ENCODE assay signal across 1 cellular context in genomic region chr16:29602683-29603088, GRCh38.
TF ChIP-seq lines count a peak whose summit lies in the region.
"Not testable (repeated sequence)": the region's sequence is repeated elsewhere in the genome, so short reads cannot be mapped to it uniquely, and the experiment has no call there.

No MANE protein-coding gene starts in this region.

TF ChIP-seq in HepG2, 621 proteins besides CTCF, POLR2A, EP300 and RAD21 (continued from another document and continues in another):
- TF ChIP-seq, protein P1, sequence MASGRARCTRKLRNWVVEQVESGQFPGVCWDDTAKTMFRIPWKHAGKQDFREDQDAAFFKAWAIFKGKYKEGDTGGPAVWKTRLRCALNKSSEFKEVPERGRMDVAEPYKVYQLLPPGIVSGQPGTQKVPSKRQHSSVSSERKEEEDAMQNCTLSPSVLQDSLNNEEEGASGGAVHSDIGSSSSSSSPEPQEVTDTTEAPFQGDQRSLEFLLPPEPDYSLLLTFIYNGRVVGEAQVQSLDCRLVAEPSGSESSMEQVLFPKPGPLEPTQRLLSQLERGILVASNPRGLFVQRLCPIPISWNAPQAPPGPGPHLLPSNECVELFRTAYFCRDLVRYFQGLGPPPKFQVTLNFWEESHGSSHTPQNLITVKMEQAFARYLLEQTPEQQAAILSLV (CRISPR knock-in tag; IDR thresholded peaks at IDR 0.05; ENCODE audit: borderline replicate concordance) = peak; percentile 44; the same call in 1 of the 2 replicates
- 0 out of 2 replicates have a peak, but pooled peaks have one; percentile 64 for TF ChIP-seq ZNF224 (CRISPR knock-in tag; IDR thresholded peaks at IDR 0.05)
- TF ChIP-seq ARID4A (CRISPR knock-in tag; IDR thresholded peaks at IDR 0.05; ENCODE audit: borderline replicate concordance) = peak; percentile 31; the same call in 1 of the 2 replicates
- peak; percentile 97 for TF ChIP-seq ZMYM3 (CRISPR knock-in tag; IDR thresholded peaks at IDR 0.05)
- peak; percentile 39; the same call in 1 of the 2 replicates for TF ChIP-seq ZSCAN25 (CRISPR knock-in tag; IDR thresholded peaks at IDR 0.05)
- peak; percentile 88 for TF ChIP-seq ELF3 (CRISPR knock-in tag; IDR thresholded peaks at IDR 0.05)
- peak; percentile 56 for TF ChIP-seq TEAD3 (CRISPR knock-in tag; optimal IDR thresholded peaks at IDR 0.05; ENCODE audit: borderline replicate concordance)
- TF ChIP-seq HDAC1 (CRISPR knock-in tag; IDR thresholded peaks at IDR 0.05) = peak; percentile 74
- 0 out of 2 replicates have a peak, but pooled peaks have one; percentile 50 for TF ChIP-seq AKAP8 (CRISPR knock-in tag; IDR thresholded peaks at IDR 0.05)
- TF ChIP-seq BCL6 (CRISPR knock-in tag; IDR thresholded peaks at IDR 0.05) = peak; percentile 75; the same call in 1 of the 2 replicates
- TF ChIP-seq PHF5A (CRISPR knock-in tag; IDR thresholded peaks at IDR 0.05; ENCODE audit: low read depth, unreplicated experiment) = peak; percentile 19
- peak; percentile 97 for TF ChIP-seq ZNF768 (CRISPR knock-in tag; IDR thresholded peaks at IDR 0.05)
- TF ChIP-seq ZNF296 (CRISPR knock-in tag; conservative IDR thresholded peaks at IDR 0.05) = peak; percentile 88; the same call in 1 of the 2 replicates
- TF ChIP-seq RARA (CRISPR knock-in tag; IDR thresholded peaks at IDR 0.05) = peak; percentile 48; the same call in 1 of the 2 replicates
- TF ChIP-seq, protein P2, sequence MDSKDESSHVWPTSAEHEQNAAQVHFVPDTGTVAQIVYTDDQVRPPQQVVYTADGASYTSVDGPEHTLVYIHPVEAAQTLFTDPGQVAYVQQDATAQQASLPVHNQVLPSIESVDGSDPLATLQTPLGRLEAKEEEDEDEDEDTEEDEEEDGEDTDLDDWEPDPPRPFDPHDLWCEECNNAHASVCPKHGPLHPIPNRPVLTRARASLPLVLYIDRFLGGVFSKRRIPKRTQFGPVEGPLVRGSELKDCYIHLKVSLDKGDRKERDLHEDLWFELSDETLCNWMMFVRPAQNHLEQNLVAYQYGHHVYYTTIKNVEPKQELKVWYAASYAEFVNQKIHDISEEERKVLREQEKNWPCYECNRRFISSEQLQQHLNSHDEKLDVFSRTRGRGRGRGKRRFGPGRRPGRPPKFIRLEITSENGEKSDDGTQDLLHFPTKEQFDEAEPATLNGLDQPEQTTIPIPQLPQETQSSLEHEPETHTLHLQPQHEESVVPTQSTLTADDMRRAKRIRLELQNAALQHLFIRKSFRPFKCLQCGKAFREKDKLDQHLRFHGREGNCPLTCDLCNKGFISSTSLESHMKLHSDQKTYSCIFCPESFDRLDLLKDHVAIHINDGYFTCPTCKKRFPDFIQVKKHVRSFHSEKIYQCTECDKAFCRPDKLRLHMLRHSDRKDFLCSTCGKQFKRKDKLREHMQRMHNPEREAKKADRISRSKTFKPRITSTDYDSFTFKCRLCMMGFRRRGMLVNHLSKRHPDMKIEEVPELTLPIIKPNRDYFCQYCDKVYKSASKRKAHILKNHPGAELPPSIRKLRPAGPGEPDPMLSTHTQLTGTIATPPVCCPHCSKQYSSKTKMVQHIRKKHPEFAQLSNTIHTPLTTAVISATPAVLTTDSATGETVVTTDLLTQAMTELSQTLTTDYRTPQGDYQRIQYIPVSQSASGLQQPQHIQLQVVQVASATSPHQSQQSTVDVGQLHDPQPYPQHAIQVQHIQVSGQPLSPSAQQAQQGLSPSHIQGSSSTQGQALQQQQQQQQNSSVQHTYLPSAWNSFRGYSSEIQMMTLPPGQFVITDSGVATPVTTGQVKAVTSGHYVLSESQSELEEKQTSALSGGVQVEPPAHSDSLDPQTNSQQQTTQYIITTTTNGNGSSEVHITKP (CRISPR knock-in tag; IDR thresholded peaks at IDR 0.05; ENCODE audit: low read depth) = 0 out of 2 replicates have a peak, but pooled peaks have one; percentile 40
- peak; percentile 50; the same call in 1 of the 2 replicates for TF ChIP-seq ZNF501 (CRISPR knock-in tag; IDR thresholded peaks at IDR 0.05)
- TF ChIP-seq SOX5 (CRISPR knock-in tag; IDR thresholded peaks at IDR 0.05; ENCODE audit: borderline replicate concordance) = peak; percentile 70; the same call in 1 of the 2 replicates
- peak; percentile 48; the same call in 1 of the 2 replicates for TF ChIP-seq ERF (CRISPR knock-in tag; IDR thresholded peaks at IDR 0.05)
- TF ChIP-seq, protein P3, sequence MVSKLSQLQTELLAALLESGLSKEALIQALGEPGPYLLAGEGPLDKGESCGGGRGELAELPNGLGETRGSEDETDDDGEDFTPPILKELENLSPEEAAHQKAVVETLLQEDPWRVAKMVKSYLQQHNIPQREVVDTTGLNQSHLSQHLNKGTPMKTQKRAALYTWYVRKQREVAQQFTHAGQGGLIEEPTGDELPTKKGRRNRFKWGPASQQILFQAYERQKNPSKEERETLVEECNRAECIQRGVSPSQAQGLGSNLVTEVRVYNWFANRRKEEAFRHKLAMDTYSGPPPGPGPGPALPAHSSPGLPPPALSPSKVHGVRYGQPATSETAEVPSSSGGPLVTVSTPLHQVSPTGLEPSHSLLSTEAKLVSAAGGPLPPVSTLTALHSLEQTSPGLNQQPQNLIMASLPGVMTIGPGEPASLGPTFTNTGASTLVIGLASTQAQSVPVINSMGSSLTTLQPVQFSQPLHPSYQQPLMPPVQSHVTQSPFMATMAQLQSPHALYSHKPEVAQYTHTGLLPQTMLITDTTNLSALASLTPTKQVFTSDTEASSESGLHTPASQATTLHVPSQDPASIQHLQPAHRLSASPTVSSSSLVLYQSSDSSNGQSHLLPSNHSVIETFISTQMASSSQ (IDR thresholded peaks at IDR 0.05; ENCODE audit: low read depth) = not testable (repeated sequence)
- TF ChIP-seq, protein P3 (CRISPR knock-in tag; IDR thresholded peaks at IDR 0.05; ENCODE audit: borderline replicate concordance) = peak; percentile 59; the same call in 1 of the 2 replicates
- not testable (repeated sequence) for TF ChIP-seq SOX13 (IDR thresholded peaks at IDR 0.05)
- TF ChIP-seq SOX13 (CRISPR knock-in tag; conservative IDR thresholded peaks at IDR 0.05 in 1 of 2, IDR thresholded peaks at IDR 0.05 in 1 of 2) = peak in 1 of 2 experiments; percentile 66; a peak in 2 of 4 replicates
- peak; percentile 22; the same call in 1 of the 2 replicates for TF ChIP-seq ZNF121 (CRISPR knock-in tag; IDR thresholded peaks at IDR 0.05)
- peak; percentile 50; the same call in 1 of the 2 replicates for TF ChIP-seq ZNF574 (CRISPR knock-in tag; IDR thresholded peaks at IDR 0.05)
- TF ChIP-seq ADNP (CRISPR knock-in tag; IDR thresholded peaks at IDR 0.05) = peak; percentile 61; the same call in 1 of the 2 replicates
- TF ChIP-seq ELF1 (CRISPR knock-in tag; IDR thresholded peaks at IDR 0.05) = peak; percentile 31; the same call in 1 of the 2 replicates
- peak; percentile 73 for TF ChIP-seq MED1 (CRISPR knock-in tag; IDR thresholded peaks at IDR 0.05)
- 0 out of 2 replicates have a peak, but pooled peaks have one; percentile 22 for TF ChIP-seq ZBTB4 (CRISPR knock-in tag; IDR thresholded peaks at IDR 0.05; ENCODE audit: borderline replicate concordance)
- peak; percentile 63; the same call in 1 of the 2 replicates for TF ChIP-seq ZNF788 (CRISPR knock-in tag; IDR thresholded peaks at IDR 0.05; ENCODE audit: borderline replicate concordance)
- TF ChIP-seq MYC (CRISPR knock-in tag; IDR thresholded peaks at IDR 0.05; ENCODE audit: borderline replicate concordance) = peak; percentile 4; the same call in 1 of the 2 replicates
- TF ChIP-seq ZNF414 (CRISPR knock-in tag; IDR thresholded peaks at IDR 0.05) = 0 out of 2 replicates have a peak, but pooled peaks have one; percentile 4
- 0 out of 2 replicates have a peak, but pooled peaks have one; percentile 35 for TF ChIP-seq KDM1A (CRISPR knock-in tag; IDR thresholded peaks at IDR 0.05)
- TF ChIP-seq, protein P4, sequence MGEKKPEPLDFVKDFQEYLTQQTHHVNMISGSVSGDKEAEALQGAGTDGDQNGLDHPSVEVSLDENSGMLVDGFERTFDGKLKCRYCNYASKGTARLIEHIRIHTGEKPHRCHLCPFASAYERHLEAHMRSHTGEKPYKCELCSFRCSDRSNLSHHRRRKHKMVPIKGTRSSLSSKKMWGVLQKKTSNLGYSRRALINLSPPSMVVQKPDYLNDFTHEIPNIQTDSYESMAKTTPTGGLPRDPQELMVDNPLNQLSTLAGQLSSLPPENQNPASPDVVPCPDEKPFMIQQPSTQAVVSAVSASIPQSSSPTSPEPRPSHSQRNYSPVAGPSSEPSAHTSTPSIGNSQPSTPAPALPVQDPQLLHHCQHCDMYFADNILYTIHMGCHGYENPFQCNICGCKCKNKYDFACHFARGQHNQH (CRISPR knock-in tag; IDR thresholded peaks at IDR 0.05) = peak; percentile 19; the same call in 1 of the 2 replicates
- TF ChIP-seq RCOR2 (CRISPR knock-in tag; IDR thresholded peaks at IDR 0.05) = peak; percentile 84
- TF ChIP-seq ZFX (CRISPR knock-in tag; IDR thresholded peaks at IDR 0.05; ENCODE audit: low read depth) = peak; percentile 65; the same call in 1 of the 2 replicates
